In genomic region chr10:121448768-121449456, GRCh38 we compare ENCODE assay signal across 15 cellular contexts.
A peak's percentile ranks its signal among the peaks of the same experiment; 100 is the strongest.
DNase-seq lines count a peak whose midpoint lies in the region; ATAC-seq lines count a peak whose summit lies in the region.
"Had no signal": no experiment of that assay in that cellular context is flagged by ENCODE, and none has a peak within 500 bp of the region (broad histone marks: within the 10 kb centered on the region; RNA-seq: fewer than 3 reads in every experiment).

No MANE protein-coding gene starts in this region.

- no peaks in the 10 kb centered on the region for H3K9me3 Mint-ChIP-seq in activated naive CD4-positive, alpha-beta T cell treated with anti-CD3 and anti-CD28 coated beads for 36 hours
- no peaks in the 10 kb centered on the region for H3K9me3 Mint-ChIP-seq in CD8-positive, alpha-beta memory T cell
- H3K9me3 Mint-ChIP-seq: CD8-positive, alpha-beta T cell; central memory CD8-positive, alpha-beta T cell had no signal

- ATAC-seq in GM18870 (IDR thresholded peaks at IDR 0.05; ENCODE audit: unreplicated experiment) (peak; percentile 98), GM21576 (IDR thresholded peaks at IDR 0.05; ENCODE audit: unreplicated experiment) (peak; percentile 83), HG03135 (IDR thresholded peaks at IDR 0.05; ENCODE audit: unreplicated experiment) (peak; percentile 98)
- ATAC-seq: CD8-positive, alpha-beta T cell; foreskin keratinocyte had no signal

- H3K36me3 Mint-ChIP-seq in activated naive CD4-positive, alpha-beta T cell treated with anti-CD3 and anti-CD28 coated beads for 36 hours (ENCODE audit: low read depth) = no peaks in the 10 kb centered on the region
- no peaks in the 10 kb centered on the region for H3K36me3 Mint-ChIP-seq in CD8-positive, alpha-beta memory T cell
- H3K36me3 Mint-ChIP-seq: CD8-positive, alpha-beta T cell had no signal

- no peaks in the 10 kb centered on the region for H3K4me1 ChIP-seq in CD8-positive, alpha-beta memory T cell (ENCODE audit: insufficient read depth, low read length)

- POLR2A ChIA-PET in CD8-positive, alpha-beta memory T cell (lab: Charles Lee) = no interaction called here

- H3K9me3 ChIP-seq in CD8-positive, alpha-beta memory T cell (ENCODE audit: low read length) = no peaks in the 10 kb centered on the region

- no peak overlapping the region for H3K27ac Mint-ChIP-seq in activated naive CD4-positive, alpha-beta T cell treated with anti-CD3 and anti-CD28 coated beads for 36 hours
- peak overlapping the region in 1 of 8 donors; percentile 60 for H3K27ac Mint-ChIP-seq in CD8-positive, alpha-beta memory T cell
- H3K27ac Mint-ChIP-seq: CD8-positive, alpha-beta T cell had no signal

- no peak overlapping the region for H3K4me3 Mint-ChIP-seq in activated naive CD4-positive, alpha-beta T cell treated with anti-CD3 and anti-CD28 coated beads for 36 hours
- no peak overlapping the region for H3K4me3 Mint-ChIP-seq in CD8-positive, alpha-beta memory T cell
- H3K4me3 Mint-ChIP-seq: CD8-positive, alpha-beta T cell; central memory CD8-positive, alpha-beta T cell had no signal

- DNase-seq in left kidney (ENCODE audit: low read depth, low spot score) (peak; percentile 63), epidermal melanocyte (ENCODE audit: insufficient read length, low spot score) (no peak), occipital lobe (lab: John Stamatoyannopoulos, UW) (no peak)
- no peak for DNase-seq in activated naive CD4-positive, alpha-beta T cell treated with anti-CD3 and anti-CD28 coated beads for 36 hours
- no peak for DNase-seq in CD8-positive, alpha-beta memory T cell
- DNase-seq: activated T-cell treated with anti-CD3 and anti-CD28 coated beads, Interleukin-2, amount 50 U/mL, for 48 hours; CD8-positive, alpha-beta T cell; foreskin keratinocyte; Kasumi-1; NK-92 treated with Interleukin-12 subunit alpha and Interleukin-12 subunit beta, amount 100 ng/mL, for 24 hours; stimulated activated naive CD4-positive, alpha-beta T cell treated with Interleukin-2 at 50 U/mL for 16 hours had no signal

- CTCF ChIA-PET in activated naive CD4-positive, alpha-beta T cell treated with anti-CD3 and anti-CD28 coated beads for 36 hours (lab: Charles Lee) = interaction anchor here (0.9 kb wide), 1 partner anchor 1227 kb away, joined by 3 read pairs; no protein-coding TSS in a partner anchor
- CTCF ChIA-PET in CD8-positive, alpha-beta memory T cell (lab: Charles Lee) = no interaction called here

- no peaks in the 10 kb centered on the region for H3K4me1 Mint-ChIP-seq in activated naive CD4-positive, alpha-beta T cell treated with anti-CD3 and anti-CD28 coated beads for 36 hours (ENCODE audit: low read depth)
- no peaks in the 10 kb centered on the region for H3K4me1 Mint-ChIP-seq in CD8-positive, alpha-beta memory T cell
- H3K4me1 Mint-ChIP-seq: central memory CD8-positive, alpha-beta T cell had no signal

- intact Hi-C loops in activated naive CD4-positive, alpha-beta T cell treated with anti-CD3 and anti-CD28 coated beads for 36 hours (cut with micrococcal nuclease) = no loop called here

- no peak overlapping the region for H3K27ac ChIP-seq in CD8-positive, alpha-beta memory T cell (ENCODE audit: low read depth, low read length)
- H3K27ac ChIP-seq: foreskin keratinocyte had no signal

- H3K4me3 ChIP-seq in CD8-positive, alpha-beta memory T cell (ENCODE audit: low read length) = no peak overlapping the region

- no peaks in the 10 kb centered on the region for H3K27me3 ChIP-seq in CD8-positive, alpha-beta memory T cell (ENCODE audit: insufficient read depth, low read length, poor library complexity, severe bottlenecking)
- H3K27me3 ChIP-seq: foreskin keratinocyte had no signal

- H3K27me3 Mint-ChIP-seq in activated naive CD4-positive, alpha-beta T cell treated with anti-CD3 and anti-CD28 coated beads for 36 hours (ENCODE audit: low read depth) = no peaks in the 10 kb centered on the region
- peaks cover 0 to 2% of the 10 kb centered on the region in 2 donors for H3K27me3 Mint-ChIP-seq in CD8-positive, alpha-beta memory T cell
- H3K27me3 Mint-ChIP-seq: central memory CD8-positive, alpha-beta T cell had no signal

- no peaks in the 10 kb centered on the region for H3K36me3 ChIP-seq in CD8-positive, alpha-beta memory T cell (ENCODE audit: insufficient read depth, low read length)
